In genomic region chr17:80889231-80889896, GRCh38 we compare ENCODE assay signal across 14 cellular contexts.
DNase-seq lines count a peak whose midpoint lies in the region; ATAC-seq and TF ChIP-seq lines count a peak whose summit lies in the region.
"Had no signal": no experiment of that assay in that cellular context is flagged by ENCODE, and none has a peak within 500 bp of the region (broad histone marks: within the 10 kb centered on the region; RNA-seq: fewer than 3 reads in every experiment).

No MANE protein-coding gene starts in this region.

- no peak for TF ChIP-seq CTCF in right atrium auricular region (IDR thresholded peaks at IDR 0.05)
- no peak for TF ChIP-seq CTCF in gastroesophageal sphincter (IDR thresholded peaks at IDR 0.05)

- H3K4me3 Mint-ChIP-seq in T-cell: peak overlapping the region in 2 of 3 donors; percentile 34 to 54
- H3K4me3 Mint-ChIP-seq in central memory CD8-positive, alpha-beta T cell: peak overlapping the region; percentile 73
- no peak overlapping the region for H3K4me3 Mint-ChIP-seq in stimulated activated naive B cell treated with anti-CD40 and anti-IgM and Interleukin-4, amounts not matched to agents 10 μg/mL and 1 μg/mL and 100 μg/mL, for 72 hours

- no peaks in the 10 kb centered on the region for H3K9me3 ChIP-seq in right atrium auricular region
- no peaks in the 10 kb centered on the region for H3K9me3 ChIP-seq in gastroesophageal sphincter
- H3K9me3 ChIP-seq: pancreas, Peyer's patch had no signal

- 91 to 100% methylated on average over 1 to 4 of the region's 21 CpGs for WGBS in gastroesophageal sphincter (ENCODE audit: low coverage in 1 of 2), 2 donors

- H3K36me3 Mint-ChIP-seq in T-cell: peaks cover 33% of the 10 kb centered on the region
- peaks cover 25% of the 10 kb centered on the region for H3K36me3 Mint-ChIP-seq in central memory CD8-positive, alpha-beta T cell (ENCODE audit: insufficient read depth)
- peaks cover 70 to 72% of the 10 kb centered on the region in 2 donors for H3K36me3 Mint-ChIP-seq in stimulated activated naive B cell treated with anti-CD40 and anti-IgM and Interleukin-4, amounts not matched to agents 10 μg/mL and 1 μg/mL and 100 μg/mL, for 72 hours

- peak overlapping the region; percentile 72 to 88 for H3K27ac Mint-ChIP-seq in T-cell
- peak overlapping the region; percentile 90 for H3K27ac Mint-ChIP-seq in central memory CD8-positive, alpha-beta T cell (ENCODE audit: low read depth)
- peak overlapping the region; percentile 73 for H3K27ac Mint-ChIP-seq in stimulated activated naive B cell treated with anti-CD40 and anti-IgM and Interleukin-4, amounts not matched to agents 10 μg/mL and 1 μg/mL and 100 μg/mL, for 72 hours

- H3K4me1 ChIP-seq in right atrium auricular region: peaks cover 0 to 16% of the 10 kb centered on the region in 2 donors
- peaks cover 0 to 28% (median 0%) of the 10 kb centered on the region in 3 donors for H3K4me1 ChIP-seq in gastroesophageal sphincter
- H3K4me1 ChIP-seq: pancreas had no signal

- TF ChIP-seq EP300 in gastroesophageal sphincter (IDR thresholded peaks at IDR 0.05): no peak

- ATAC-seq in left ventricle myocardium superior (no peak), T-cell (replicated peaks in 1 of 4) (no peak), HG02885 (IDR thresholded peaks at IDR 0.05; ENCODE audit: poor library complexity, unreplicated experiment) (no peak), gastroesophageal sphincter (no peak)
- no peak for ATAC-seq in central memory CD8-positive, alpha-beta T cell (replicated peaks; ENCODE audit: extremely low read depth, poor library complexity, severe bottlenecking)
- no peak for ATAC-seq in stimulated activated naive B cell treated with anti-CD40 and anti-IgM and Interleukin-4, amounts not matched to agents 10 μg/mL and 1 μg/mL and 100 μg/mL, for 72 hours (replicated peaks)
- ATAC-seq: pancreas had no signal

- peak; percentile 3 for DNase-seq in left ventricle myocardium superior
- no peak for DNase-seq in right atrium auricular region (ENCODE audit: low spot score)
- DNase-seq in T-cell: peak in 1 of 34 experiments; percentile 19
- no peak for DNase-seq in central memory CD8-positive, alpha-beta T cell (ENCODE audit: low spot score in 2 of 2)
- DNase-seq in stimulated activated naive B cell treated with anti-CD40 and anti-IgM and Interleukin-4, amounts not matched to agents 10 μg/mL and 1 μg/mL and 100 μg/mL, for 72 hours: no peak
- no peak for DNase-seq in retina
- DNase-seq: activated CD4-positive, CD25-positive, alpha-beta regulatory T cell treated with anti-CD3 and anti-CD28 coated beads, Interleukin-2, amount 50 U/mL, for 72 hours; DMS53; NCI-H2081; NCI-H774 had no signal

- no peak overlapping the region for H3K4me3 ChIP-seq in right atrium auricular region
- H3K4me3 ChIP-seq in gastroesophageal sphincter: no peak overlapping the region
- H3K4me3 ChIP-seq: pancreas, Peyer's patch had no signal

- CTCF ChIA-PET in T-cell (lab: Charles Lee): no interaction called here

- intact Hi-C loops in left ventricle myocardium superior (cut with micrococcal nuclease): no loop called here

- TF ChIP-seq POLR2A in gastroesophageal sphincter (IDR thresholded peaks at IDR 0.05): no peak

- H3K27me3 Mint-ChIP-seq in T-cell: no peaks in the 10 kb centered on the region
- no peaks in the 10 kb centered on the region for H3K27me3 Mint-ChIP-seq in central memory CD8-positive, alpha-beta T cell
- H3K27me3 Mint-ChIP-seq in stimulated activated naive B cell treated with anti-CD40 and anti-IgM and Interleukin-4, amounts not matched to agents 10 μg/mL and 1 μg/mL and 100 μg/mL, for 72 hours: no peaks in the 10 kb centered on the region

- POLR2A ChIA-PET in T-cell (lab: Charles Lee): no interaction called here

- H3K9me3 Mint-ChIP-seq in T-cell: no peaks in the 10 kb centered on the region
- H3K9me3 Mint-ChIP-seq in central memory CD8-positive, alpha-beta T cell: no peaks in the 10 kb centered on the region
- no peaks in the 10 kb centered on the region for H3K9me3 Mint-ChIP-seq in stimulated activated naive B cell treated with anti-CD40 and anti-IgM and Interleukin-4, amounts not matched to agents 10 μg/mL and 1 μg/mL and 100 μg/mL, for 72 hours

- H3K36me3 ChIP-seq in right atrium auricular region (peaks cover 29% of the 10 kb centered on the region), gastroesophageal sphincter (peaks cover 0 to 85% of the 10 kb centered on the region in 2 donors)

- H3K27ac ChIP-seq in right atrium auricular region: no peak overlapping the region
- no peak overlapping the region for H3K27ac ChIP-seq in gastroesophageal sphincter
- H3K27ac ChIP-seq: pancreas had no signal

- peaks cover 34 to 60% (median 46%) of the 10 kb centered on the region in 3 donors for H3K4me1 Mint-ChIP-seq in T-cell
- H3K4me1 Mint-ChIP-seq in central memory CD8-positive, alpha-beta T cell: peaks cover 50% of the 10 kb centered on the region
- H3K4me1 Mint-ChIP-seq in stimulated activated naive B cell treated with anti-CD40 and anti-IgM and Interleukin-4, amounts not matched to agents 10 μg/mL and 1 μg/mL and 100 μg/mL, for 72 hours: peaks cover 24 to 31% of the 10 kb centered on the region in 2 donors

- H3K27me3 ChIP-seq in right atrium auricular region: no peaks in the 10 kb centered on the region
- no peaks in the 10 kb centered on the region for H3K27me3 ChIP-seq in gastroesophageal sphincter
- H3K27me3 ChIP-seq: pancreas, Peyer's patch had no signal

Comparison
In these comparisons a context has a peak if more than half of its experiments do, and no peak if none do; other contexts are left out.
1. H3K4me3 Mint-ChIP-seq: peak in T-cell (2 of 3) and central memory CD8-positive, alpha-beta T cell (single experiment); none in stimulated activated naive B cell treated with anti-CD40 and anti-IgM and Interleukin-4, amounts not matched to agents 10 μg/mL and 1 μg/mL and 100 μg/mL, for 72 hours (0 of 2).
2. Peak in every context shown above with its lines, with median percentiles within 50 percentile points of each other: H3K27ac Mint-ChIP-seq.